In genomic region chr2:204360218-204361007, GRCh38 we compare ENCODE assay signal across 15 cellular contexts.
DNase-seq lines count a peak whose midpoint lies in the region; FAIRE-seq and TF ChIP-seq lines count a peak whose summit lies in the region.
"Had no signal": no experiment of that assay in that cellular context is flagged by ENCODE, and none has a peak within 500 bp of the region (broad histone marks: within the 10 kb centered on the region; RNA-seq: fewer than 3 reads in every experiment).

No MANE protein-coding gene starts in this region.

- H3K4me3 Mint-ChIP-seq in nephron: no peak overlapping the region
- H3K4me3 Mint-ChIP-seq: CD4-positive, CD25-positive, alpha-beta regulatory T cell had no signal

- H3K27me3 Mint-ChIP-seq in nephron (ENCODE audit: low read depth): peaks cover 5% of the 10 kb centered on the region

- no peaks in the 10 kb centered on the region for H3K23me2 ChIP-seq in H1 (ENCODE audit: low read depth, low read length)

- H3K36me3 ChIP-seq in H1 (ENCODE audit: control insufficient read depth in 2 of 4, insufficient read depth in 4 of 4, low read length in 3 of 4): no peaks in the 10 kb centered on the region

- no peak overlapping the region for H2BK20ac ChIP-seq in H1 (ENCODE audit: low read length)

- POLR2A ChIA-PET in H1 (lab: Charles Lee; ENCODE audit: partially characterized antibody): no interaction called here

- FAIRE-seq in H1 (lab: Jason Lieb, UNC): no peak
- FAIRE-seq: H54 had no signal

- no peaks in the 10 kb centered on the region for H3K79me1 ChIP-seq in H1 (ENCODE audit: low read depth, low read length)

- H4K91ac ChIP-seq in H1 (replicated peaks; ENCODE audit: insufficient read length, low read length): no peak overlapping the region

- H3K4ac ChIP-seq in H1 (replicated peaks; ENCODE audit: insufficient read length, low read depth, low read length): no peak overlapping the region

- no peak overlapping the region for H2BK120ac ChIP-seq in H1 (replicated peaks; ENCODE audit: low read depth, low read length)

- H4K5ac ChIP-seq in H1 (ENCODE audit: insufficient read length, low read depth, low read length): no peak overlapping the region

- no peak overlapping the region for H3K14ac ChIP-seq in H1 (ENCODE audit: insufficient read length)

- DNase-seq in DMS53 (lab: John Stamatoyannopoulos, UW): peak; percentile 48
- DNase-seq in LNCaP clone FGC (ENCODE audit: low read depth): no peak
- no peak for DNase-seq in H1 (ENCODE audit: low read depth in 1 of 2, low spot score in 2 of 2)
- DNase-seq in cerebellum (ENCODE audit: low spot score): no peak
- no peak for DNase-seq in NCI-H526 treated with DMSO at 0.1 percent for 48 hours (lab: John Stamatoyannopoulos, UW)
- DNase-seq in DMS 273 (lab: John Stamatoyannopoulos, UW; ENCODE audit: unreplicated experiment): no peak
- DNase-seq: AML-193; Calu3; CD4-positive, CD25-positive, alpha-beta regulatory T cell; NCI-H2107; NCI-H774; RPMI8226; SW 1271 had no signal

- H3K27me3 ChIP-seq in H1 (replicated peaks in 1 of 4; ENCODE audit: control insufficient read depth in 3 of 4, extremely low read depth in 1 of 4, insufficient read depth in 3 of 4, low read length in 3 of 4): no peaks in the 10 kb centered on the region

- 0 out of 2 replicates have a peak overlapping the region, but pooled peaks have one; percentile 29 for H2AFZ ChIP-seq in H1 (ENCODE audit: low read length)

- no peak overlapping the region for H3K56ac ChIP-seq in H1 (replicated peaks; ENCODE audit: insufficient read length, low read depth, low read length)

- H2BK5ac ChIP-seq in H1 (ENCODE audit: low read depth, low read length): no peak overlapping the region

- H3K4me1 Mint-ChIP-seq in nephron: peaks cover 47% of the 10 kb centered on the region
- H3K4me1 Mint-ChIP-seq: CD4-positive, CD25-positive, alpha-beta regulatory T cell had no signal

- no peaks in the 10 kb centered on the region for H3K36me3 Mint-ChIP-seq in nephron (ENCODE audit: low read depth)
- H3K36me3 Mint-ChIP-seq: CD4-positive, CD25-positive, alpha-beta regulatory T cell had no signal

- H3K4me2 ChIP-seq in H1 (ENCODE audit: insufficient read depth in 1 of 2, low read depth in 2 of 2, low read length in 2 of 2): no peak overlapping the region

- H3K79me2 ChIP-seq in H1 (ENCODE audit: control insufficient read depth in 1 of 2, insufficient read depth in 2 of 2, low read length in 2 of 2): no peaks in the 10 kb centered on the region

- no peak overlapping the region for H2AK5ac ChIP-seq in H1 (ENCODE audit: low read depth, low read length)

- H3K23ac ChIP-seq in H1 (ENCODE audit: insufficient read length): no peak overlapping the region

- TF ChIP-seq EP300 in H1 (IDR thresholded peaks at IDR 0.05; ENCODE audit: borderline replicate concordance in 1 of 2, low read depth in 2 of 2, low read length in 2 of 2): no peak

- no peak for TF ChIP-seq RAD21 in H1 (IDR thresholded peaks at IDR 0.05 in 1 of 2, conservative IDR thresholded peaks at IDR 0.05 in 1 of 2; ENCODE audit: low read depth in 2 of 2, low read length in 2 of 2)

- no peaks in the 10 kb centered on the region for H3K9me3 ChIP-seq in H1 (ENCODE audit: insufficient read depth in 2 of 2, low read depth in 1 of 2, low read length in 1 of 2)

- no peak overlapping the region; the same call in 1 of the 2 replicates for H2BK12ac ChIP-seq in H1 (ENCODE audit: low read depth, low read length)

- no peaks in the 10 kb centered on the region for H3K9me3 Mint-ChIP-seq in nephron

- no peak overlapping the region for H3K4me3 ChIP-seq in LNCaP clone FGC (ENCODE audit: low read depth, low read length)
- H3K4me3 ChIP-seq in H1 (ENCODE audit: extremely low read depth in 1 of 4, insufficient read depth in 2 of 4, low read depth in 3 of 4, low read length in 4 of 4): no peak overlapping the region

- H4K20me1 ChIP-seq in H1 (replicated peaks in 1 of 2; ENCODE audit: control insufficient read depth in 1 of 2, insufficient read depth in 2 of 2, low read length in 2 of 2): no peaks in the 10 kb centered on the region

- CTCF ChIA-PET in H1 (lab: Charles Lee; ENCODE audit: partially characterized antibody): interaction anchor here (1.1 to 1.2 kb wide), 2 partner anchors 8 to 94 kb away, joined by 3 read pairs; no protein-coding TSS in a partner anchor

- no peak overlapping the region; the same call in 1 of the 2 replicates for H4K8ac ChIP-seq in H1 (ENCODE audit: extremely low read depth, insufficient read depth, low read length)

- H3K18ac ChIP-seq in H1 (ENCODE audit: extremely low read depth, low read length): no peak overlapping the region

- peak; percentile 23; the same call in 1 of the 2 replicates for TF ChIP-seq CTCF in LNCaP clone FGC (IDR thresholded peaks at IDR 0.05; ENCODE audit: control insufficient read depth, extremely low read depth, insufficient read depth)
- TF ChIP-seq CTCF in H1 (IDR thresholded peaks at IDR 0.05; ENCODE audit: control extremely low read depth in 1 of 3, insufficient read depth in 1 of 3, low read depth in 1 of 3, low read length in 3 of 3): no peak
- TF ChIP-seq CTCF in nephron (IDR thresholded peaks at IDR 0.05; ENCODE audit: unreplicated experiment in 3 of 3): no peak

- no peak overlapping the region for H3K27ac ChIP-seq in H1 (ENCODE audit: low read depth, low read length)

- 85% methylated on average over 5 of the region's 5 CpGs; no CpG with 5 or more reads in 1 of the 2 experiments for WGBS in H1 (ENCODE audit: extremely low coverage in 1 of 2, insufficient coverage in 1 of 2, insufficient read length in 1 of 2, insufficient replicate concordance in 2 of 2, low coverage in 1 of 2, low lambda C conversion rate in 2 of 2, missing lambda C conversion rate in 1 of 2), 2 experiments

- H3K4me1 ChIP-seq in H1 (replicated peaks in 1 of 4; ENCODE audit: control insufficient read depth in 3 of 4, insufficient read depth in 4 of 4, low read length in 3 of 4): no peaks in the 10 kb centered on the region

- H3K27ac Mint-ChIP-seq in nephron: peak overlapping the region in 2 of 3 experiments; percentile 15 to 95
- H3K27ac Mint-ChIP-seq: CD4-positive, CD25-positive, alpha-beta regulatory T cell had no signal

- H2BK15ac ChIP-seq in H1 (ENCODE audit: low read length): no peak overlapping the region

- no peak for TF ChIP-seq POLR2A in H1 (IDR thresholded peaks at IDR 0.05; ENCODE audit: control extremely low read depth in 1 of 2, low read depth in 2 of 2, low read length in 2 of 2)

- H3K9ac ChIP-seq in H1 (replicated peaks in 1 of 4; ENCODE audit: extremely low read depth in 1 of 4, low read depth in 3 of 4, low read length in 3 of 4): no peak overlapping the region

TF ChIP-seq in H1, 55 proteins besides CTCF, POLR2A, EP300 and RAD21 (continues in another document):
- TF ChIP-seq ATF3 (IDR thresholded peaks at IDR 0.05; ENCODE audit: insufficient read depth, low read depth, low read length): no peak
- no peak for TF ChIP-seq ASH2L (IDR thresholded peaks at IDR 0.05; ENCODE audit: low read length)
- no peak for TF ChIP-seq GABPA (IDR thresholded peaks at IDR 0.05; ENCODE audit: borderline replicate concordance, insufficient read depth, low read length)
- TF ChIP-seq MAX (IDR thresholded peaks at IDR 0.05): no peak
- no peak for TF ChIP-seq RXRA (IDR thresholded peaks at IDR 0.05; ENCODE audit: insufficient read depth, low read depth, low read length)
- TF ChIP-seq POU5F1 (IDR thresholded peaks at IDR 0.05; ENCODE audit: low read depth, low read length): no peak
